ENCODE assay signal across 8 cellular contexts in genomic region chr9:127869310-127870152, GRCh38. TPM values are rescaled to one million over a fixed set of nuclear protein-coding genes. Genes with fewer than 3 reads are reported as not detected.
DNase-seq lines count a peak whose midpoint lies in the region; TF ChIP-seq lines count a peak whose summit lies in the region.

No MANE protein-coding gene starts in this region.

- H3K79me2 ChIP-seq in osteoblast (ENCODE audit: insufficient read depth, low read length): peaks cover 6% of the 10 kb centered on the region

- H3K4me1 ChIP-seq in osteoblast (ENCODE audit: insufficient read depth, low read length): peaks cover 27% of the 10 kb centered on the region
- H3K4me1 ChIP-seq in thyroid gland: peaks cover 19 to 23% of the 10 kb centered on the region in 2 donors

- H3K9me3 ChIP-seq in osteoblast (ENCODE audit: low read depth, low read length) (no peaks in the 10 kb centered on the region), thyroid gland (no peaks in the 10 kb centered on the region)

- H3K27me3 ChIP-seq in osteoblast (ENCODE audit: insufficient read depth, low read length): no peaks in the 10 kb centered on the region
- H3K27me3 ChIP-seq in thyroid gland: no peaks in the 10 kb centered on the region

- H3K27ac ChIP-seq in osteoblast (ENCODE audit: low read depth, low read length): no peak overlapping the region
- no peak overlapping the region for H3K27ac ChIP-seq in thyroid gland

- no peak overlapping the region for H3K4me2 ChIP-seq in osteoblast (ENCODE audit: insufficient read depth, low read length)

- H2AFZ ChIP-seq in osteoblast (ENCODE audit: low read length): no peak overlapping the region

- peak; percentile 84 for TF ChIP-seq CTCF in osteoblast (IDR thresholded peaks at IDR 0.05; ENCODE audit: extremely low read depth, low read depth, low read length)
- TF ChIP-seq CTCF in thyroid gland (IDR thresholded peaks at IDR 0.05): peak; percentile 64 to 94 (median 82)

- peaks cover 45% of the 10 kb centered on the region for H3K36me3 ChIP-seq in osteoblast (ENCODE audit: insufficient read depth, low read length)
- H3K36me3 ChIP-seq in thyroid gland: peaks cover 0 to 20% of the 10 kb centered on the region in 2 donors

- peaks cover 7% of the 10 kb centered on the region for H4K20me1 ChIP-seq in osteoblast (ENCODE audit: insufficient read depth, low read length)

- 65 to 78% methylated on average over 13 to 16 of the region's 18 CpGs for WGBS in thyroid gland, 2 donors

- intact Hi-C loops in thyroid gland (cut with DNase I): loop anchor here (5.0 to 10.0 kb wide), 2 partner anchors 85 to 132 kb away; partner anchors contain the start of genes CDK9 and TOR2A

- DNase-seq in SIG-M5 treated with dmso at 0.1 percent for 504 hours (lab: John Stamatoyannopoulos, UW; ENCODE audit: unreplicated experiment) (peak; percentile 64), SIG-M5 (lab: John Stamatoyannopoulos, UW) (no peak), LHCN-M2 (ENCODE audit: low read depth) (peak; percentile 78), SHP77 treated with DMSO at 0.1 percent for 48 hours (lab: John Stamatoyannopoulos, UW) (peak; percentile 44), foreskin melanocyte (peak; percentile 59), osteoblast (ENCODE audit: insufficient read length, low spot score, missing footprints) (peak; percentile 99), thyroid gland (peak; percentile 84 to 89)
- DNase-seq in activated effector memory CD4-positive, alpha-beta T cell treated with Interleukin-2 at 50 U/mL for 16 hours: peak; percentile 56

- no peak overlapping the region for H3K4me3 ChIP-seq in osteoblast (ENCODE audit: insufficient read depth, low read length)
- H3K4me3 ChIP-seq in thyroid gland (replicated peaks in 1 of 3): no peak overlapping the region

- TF ChIP-seq POLR2A in thyroid gland (IDR thresholded peaks at IDR 0.05): no peak

RNA-seq across cellular contexts. Expression of gene AK1, which starts 7.9 kb away (rescaled TPM):
- total RNA-seq in LHCN-M2 (2014; rRNA removed): 75.1 and 85.0 TPM in 2 replicates
- polyA plus RNA-seq in LHCN-M2 (2012): 189 TPM
- total RNA-seq in osteoblast: 100 and 106 TPM in 2 replicates
- 10 to 100 TPM; 56.3 to 98.9 (median 86.3) TPM for total RNA-seq in thyroid gland

RNA-seq across cellular contexts. Expression of gene ENG, which starts 15.1 kb away (rescaled TPM):
- total RNA-seq in LHCN-M2 (2014; rRNA removed) (47.5 and 48.3 TPM in 2 replicates), osteoblast (60.8 and 87.5 TPM in 2 replicates), thyroid gland (100 to 1,000 TPM in 1 of 4 donors, 10 to 100 TPM in 3; 45.6 to 115 (median 51.1) TPM)
- polyA plus RNA-seq in LHCN-M2 (2012): 83.5 TPM

RNA-seq across cellular contexts. Expression of gene ST6GALNAC6, which starts 29.9 kb away (rescaled TPM):
- total RNA-seq in LHCN-M2 (2014; rRNA removed): 105 and 110 TPM in 2 replicates
- polyA plus RNA-seq in LHCN-M2 (2012): 84.9 TPM
- total RNA-seq in osteoblast: 52.7 and 53.2 TPM in 2 replicates
- total RNA-seq in thyroid gland: 100 to 1,000 TPM in 1 of 4 donors, 10 to 100 TPM in 3; 39.2 to 124 (median 50.8) TPM

RNA-seq across cellular contexts. Expression of gene ST6GALNAC4, which starts 47.3 kb away (rescaled TPM):
- total RNA-seq in LHCN-M2 (2014; rRNA removed) (41.6 and 50.9 TPM in 2 replicates), osteoblast (29.5 and 33.7 TPM in 2 replicates), thyroid gland (10 to 100 TPM in 3 of 4 donors, 1 to 10 TPM in 1; 8.9 to 27.4 (median 19.1) TPM)
- polyA plus RNA-seq in LHCN-M2 (2012): 16.3 TPM
